In the genomic region with DNA sequence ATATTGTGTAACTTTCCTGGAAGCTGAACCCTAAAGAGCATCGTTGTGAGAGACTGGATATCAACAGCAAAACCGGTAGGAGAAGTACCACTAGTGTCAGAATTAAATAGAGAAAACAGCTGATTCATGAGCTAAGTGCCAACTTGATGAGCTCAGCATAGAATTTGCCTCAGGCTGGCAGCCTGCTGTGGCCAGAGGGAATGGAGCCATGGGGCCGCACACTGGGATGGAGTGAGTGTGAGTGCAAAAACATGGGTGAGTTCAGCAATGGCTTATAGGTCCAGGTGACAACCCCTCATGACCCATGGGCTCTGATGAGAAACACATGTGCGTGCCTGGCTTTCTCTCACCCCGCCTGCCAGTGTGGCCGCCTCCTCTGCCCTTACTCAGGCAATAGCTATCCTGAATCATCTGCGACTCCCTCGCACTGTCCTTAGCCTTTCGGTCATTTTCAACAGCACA, we compare ENCODE assay signal across 21 cellular contexts. TPM values are rescaled to one million over a fixed set of nuclear protein-coding genes. Genes with fewer than 3 reads are reported as not detected.
A peak's percentile ranks its signal among the peaks of the same experiment; 100 is the strongest.
DNase-seq lines count a peak whose midpoint lies in the region; ATAC-seq, FAIRE-seq and TF ChIP-seq lines count a peak whose summit lies in the region.
"Had no signal": no experiment of that assay in that cellular context is flagged by ENCODE, and none has a peak within 500 bp of the region (broad histone marks: within the 10 kb centered on the region; RNA-seq: fewer than 3 reads in every experiment).

No MANE protein-coding gene starts in this region.

- no peak overlapping the region for H3K4me3 ChIP-seq in left lung
- H3K4me3 ChIP-seq: adrenal gland, thoracic aorta had no signal

- no peaks in the 10 kb centered on the region for H3K27me3 ChIP-seq in left lung
- H3K27me3 ChIP-seq: adrenal gland had no signal

- CTCF ChIA-PET in GM10248 (lab: Yijun Ruan, JAX), result interaction anchor here (1.4 kb wide), 1 partner anchor 9 kb away, joined by 3 read pairs; no protein-coding TSS in a partner anchor
- CTCF ChIA-PET in activated naive CD4-positive, alpha-beta T cell treated with anti-CD3 and anti-CD28 coated beads, Interleukin-2, amount 10 ng/mL, durations not matched to agents 7 days and 5 days (lab: Charles Lee), result no interaction called here

- H3K36me3 ChIP-seq in left lung, result no peaks in the 10 kb centered on the region
- H3K36me3 ChIP-seq: adrenal gland, thoracic aorta had no signal

- H3K27me3 Mint-ChIP-seq in activated naive CD4-positive, alpha-beta T cell treated with anti-CD3 and anti-CD28 coated beads, Interleukin-2, amount 10 ng/mL, durations not matched to agents 7 days and 5 days, result peaks cover 4% of the 10 kb centered on the region

- FAIRE-seq in GM19239 (lab: Jason Lieb, UNC), result no peak

- H3K9me3 ChIP-seq in left lung, result no peaks in the 10 kb centered on the region
- H3K9me3 ChIP-seq: adrenal gland, thoracic aorta had no signal

- no peaks in the 10 kb centered on the region for H3K4me1 Mint-ChIP-seq in activated naive CD4-positive, alpha-beta T cell treated with anti-CD3 and anti-CD28 coated beads, Interleukin-2, amount 10 ng/mL, durations not matched to agents 7 days and 5 days
- H3K4me1 Mint-ChIP-seq: CD14-positive monocyte had no signal

- no peaks in the 10 kb centered on the region for H3K36me3 Mint-ChIP-seq in activated naive CD4-positive, alpha-beta T cell treated with anti-CD3 and anti-CD28 coated beads, Interleukin-2, amount 10 ng/mL, durations not matched to agents 7 days and 5 days
- H3K36me3 Mint-ChIP-seq: CD14-positive monocyte had no signal

- H3K27ac Mint-ChIP-seq in activated naive CD4-positive, alpha-beta T cell treated with anti-CD3 and anti-CD28 coated beads, Interleukin-2, amount 10 ng/mL, durations not matched to agents 7 days and 5 days, result no peak overlapping the region
- H3K27ac Mint-ChIP-seq: CD14-positive monocyte had no signal

- DNase-seq in A172 (ENCODE audit: low spot score) (peak; percentile 74), HT1080 (ENCODE audit: low read depth) (peak; percentile 42), amniotic epithelial cell (ENCODE audit: low read depth) (peak; percentile 43), left lung (no peak), GM10248 (ENCODE audit: extremely low spot score) (no peak), GM19239 (ENCODE audit: insufficient read length, low spot score) (no peak)
- DNase-seq in activated T-cell treated with anti-CD3 and anti-CD28 coated beads, Interleukin-2, amount 50 U/mL, for 48 hours, result no peak
- DNase-seq in activated naive CD4-positive, alpha-beta T cell treated with anti-CD3 and anti-CD28 coated beads, Interleukin-2, amount 10 ng/mL, durations not matched to agents 7 days and 5 days, result no peak
- DNase-seq: 8988T; activated effector memory CD4-positive, alpha-beta T cell treated with Interleukin-2 at 50 U/mL for 16 hours; adrenal gland; H7; hypothalamus; KBM-7; left cardiac atrium; NCI-H1048; NCI-H526 treated with DMSO at 0.1 percent for 48 hours; retina had no signal

- no peak overlapping the region for H3K4me3 Mint-ChIP-seq in activated naive CD4-positive, alpha-beta T cell treated with anti-CD3 and anti-CD28 coated beads, Interleukin-2, amount 10 ng/mL, durations not matched to agents 7 days and 5 days
- H3K4me3 Mint-ChIP-seq: CD14-positive monocyte had no signal

- ATAC-seq in left lung, result peak; percentile 31
- ATAC-seq: left cardiac atrium had no signal

- POLR2A ChIA-PET in GM10248 (lab: Yijun Ruan, JAX), result no interaction called here

- TF ChIP-seq CTCF in left lung (IDR thresholded peaks at IDR 0.05) (no peak), GM10248 (IDR thresholded peaks at IDR 0.05; ENCODE audit: control extremely low read depth, extremely low read depth, low read depth, missing control alignments) (no peak)

- no peaks in the 10 kb centered on the region for H3K4me1 ChIP-seq in left lung
- H3K4me1 ChIP-seq: adrenal gland had no signal

- no peaks in the 10 kb centered on the region for H3K9me3 Mint-ChIP-seq in activated naive CD4-positive, alpha-beta T cell treated with anti-CD3 and anti-CD28 coated beads, Interleukin-2, amount 10 ng/mL, durations not matched to agents 7 days and 5 days

- no peak overlapping the region for H3K27ac ChIP-seq in left lung
- H3K27ac ChIP-seq: adrenal gland, thoracic aorta had no signal

- intact Hi-C loops in left lung (cut with DNase I), result no loop called here

RNA-seq across cellular contexts. Expression of a gene that starts 25.4 kb away (rescaled TPM):
- 3.4 and 3.5 TPM in 2 replicates for total RNA-seq in A172 (2014; rRNA removed; shearing (Covaris generic))
- total RNA-seq in HT1080 (2014; rRNA removed; shearing (Covaris generic)), result 3.9 and 4.7 TPM in 2 replicates
- polyA plus RNA-seq in HT1080 (2015; cell fraction: cytosol; rRNA removed), result 4.6 and 5.2 TPM in 2 replicates
- 16.1 and 19.0 TPM in 2 replicates for polyA plus RNA-seq in HT1080 (2015; cell fraction: nucleus; rRNA removed)
- 10 to 100 TPM in 1 of 2 donors, under 1 TPM in 1; 0.29 to 28.7 TPM for total RNA-seq in left lung
- total RNA-seq: OCI-LY7, thoracic aorta had no signal
- polyA plus RNA-seq: CD14-positive monocyte had no signal

Comparison
In these comparisons a context has a peak if more than half of its experiments do, and no peak if none do; other contexts are left out.
1. DNase-seq: peak in A172 (single experiment), HT1080 (single experiment) and amniotic epithelial cell (single experiment); none in left lung (0 of 2), GM10248 (single experiment), activated T-cell treated with anti-CD3 and anti-CD28 coated beads, Interleukin-2, amount 50 U/mL, for 48 hours (0 of 2), activated naive CD4-positive, alpha-beta T cell treated with anti-CD3 and anti-CD28 coated beads, Interleukin-2, amount 10 ng/mL, durations not matched to agents 7 days and 5 days (single experiment) and GM19239 (single experiment).